17 cellular contexts compared by ENCODE assay signal in the genomic region with DNA sequence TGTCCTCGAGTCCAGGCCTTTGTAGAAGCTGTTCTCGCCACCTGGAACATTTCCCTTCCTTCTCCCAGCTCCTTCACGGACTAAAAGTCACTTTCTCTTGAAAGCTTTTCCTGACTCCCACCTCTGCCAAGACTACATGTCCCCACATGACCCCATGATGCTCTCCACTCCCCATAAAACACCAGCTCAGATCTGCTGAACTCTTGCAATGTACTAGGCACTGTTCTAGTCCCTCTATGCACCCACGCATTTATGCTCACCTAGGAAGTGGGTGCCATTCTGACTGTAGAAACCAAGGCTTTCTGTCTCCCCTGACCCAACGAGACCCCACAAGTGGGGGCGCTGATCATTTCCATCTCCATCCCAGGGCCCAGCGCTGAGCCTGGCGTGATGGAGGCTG. TPM values are rescaled to one million over a fixed set of nuclear protein-coding genes. Genes with fewer than 3 reads are reported as not detected.
DNase-seq lines count a peak whose midpoint lies in the region; TF ChIP-seq lines count a peak whose summit lies in the region.
"Had no signal": no experiment of that assay in that cellular context is flagged by ENCODE, and none has a peak within 500 bp of the region (broad histone marks: within the 10 kb centered on the region; RNA-seq: fewer than 3 reads in every experiment).

No MANE protein-coding gene starts in this region.

- peak overlapping the region; percentile 90 for H2BK15ac ChIP-seq in neuronal stem cell (ENCODE audit: low read length)

- H4K8ac ChIP-seq in neuronal stem cell (ENCODE audit: low read depth, low read length): no peak overlapping the region

- H3K4me1 ChIP-seq in neuronal stem cell (ENCODE audit: control insufficient read depth in 2 of 2, insufficient read depth in 1 of 2, low read depth in 1 of 2, low read length in 2 of 2): peaks cover 0 to 7% of the 10 kb centered on the region in 2 donors

- no peak overlapping the region for H3K4me2 ChIP-seq in neuronal stem cell (ENCODE audit: insufficient read depth, low read length, poor library complexity, severe bottlenecking)

- peak overlapping the region; percentile 29 for H3K4ac ChIP-seq in neuronal stem cell (ENCODE audit: low read length)

- H3K23ac ChIP-seq in neuronal stem cell (ENCODE audit: low read depth, low read length, poor library complexity): no peak overlapping the region

- H3K27me3 ChIP-seq in neuronal stem cell (ENCODE audit: control insufficient read depth in 3 of 3, insufficient read depth in 3 of 3, low read depth in 1 of 3, low read length in 3 of 3): no peaks in the 10 kb centered on the region

- H3K18ac ChIP-seq in neuronal stem cell (ENCODE audit: low read length): peak overlapping the region; percentile 61

- peaks cover 4% of the 10 kb centered on the region for H3K79me1 ChIP-seq in neuronal stem cell (ENCODE audit: low read depth, low read length)

- H2AK5ac ChIP-seq in neuronal stem cell (ENCODE audit: low read depth, low read length): peak overlapping the region; percentile 85

- DNase-seq in SK-N-MC (ENCODE audit: low read depth, low spot score) (no peak), caudate nucleus (lab: John Stamatoyannopoulos, UW) (peak in 4 of 61 donors; percentile 18 to 49 (median 35)), neuronal stem cell (ENCODE audit: low spot score) (no peak), type B pancreatic cell (ENCODE audit: extremely low spot score, unreplicated experiment) (no peak), foreskin fibroblast (no peak), posterior vena cava (ENCODE audit: low spot score) (no peak), HT-29 (ENCODE audit: low spot score) (no peak), osteocyte (ENCODE audit: extremely low spot score, unreplicated experiment) (no peak)
- DNase-seq: C1 segment of cervical spinal cord; Calu3; CD4-positive, alpha-beta memory T cell; COR-L47; DMS53; DMS79 treated with DMSO at 0.1 percent for 48 hours; GF-D8; H9; HFFc6 had no signal

- H3K36me3 Mint-ChIP-seq in type B pancreatic cell (no peaks in the 10 kb centered on the region), osteocyte (ENCODE audit: unreplicated experiment) (no peaks in the 10 kb centered on the region)
- H3K36me3 Mint-ChIP-seq: CD4-positive, alpha-beta memory T cell had no signal

- H3K14ac ChIP-seq in neuronal stem cell (ENCODE audit: low read length): no peak overlapping the region

- H3K4me3 ChIP-seq in SK-N-MC (no peak overlapping the region), neuronal stem cell (ENCODE audit: low read length in 2 of 2) (no peak overlapping the region), foreskin fibroblast (ENCODE audit: low read depth in 1 of 2, low read length in 2 of 2) (no peak overlapping the region)

- H3K9ac ChIP-seq in SK-N-MC (ENCODE audit: insufficient read length): no peak overlapping the region
- no peak overlapping the region for H3K9ac ChIP-seq in neuronal stem cell (ENCODE audit: low read depth, low read length, poor library complexity)

- H2BK120ac ChIP-seq in neuronal stem cell (ENCODE audit: low read depth, low read length): no peak overlapping the region

- no peak overlapping the region for H2AFZ ChIP-seq in neuronal stem cell (ENCODE audit: low read length)

- H3K36me3 ChIP-seq in SK-N-MC (ENCODE audit: insufficient read depth, low read length) (no peaks in the 10 kb centered on the region; the same call in 1 of the 2 replicates), neuronal stem cell (replicated peaks in 1 of 2; ENCODE audit: control insufficient read depth in 2 of 2, insufficient read depth in 2 of 2, low read length in 2 of 2) (no peaks in the 10 kb centered on the region)

- peak overlapping the region; percentile 60; the same call in 1 of the 2 replicates for H3K27ac ChIP-seq in SK-N-MC
- peak overlapping the region; percentile 30 for H3K27ac ChIP-seq in caudate nucleus (ENCODE audit: low read depth, low read length)
- no peak overlapping the region for H3K27ac ChIP-seq in neuronal stem cell (replicated peaks; ENCODE audit: low read length)

- WGBS in neuronal stem cell (ENCODE audit: extremely low coverage in 2 of 2, insufficient read length in 2 of 2, insufficient replicate concordance in 1 of 2), 2 donors: no CpG with 5 or more reads among the region's 8 CpGs

- H4K91ac ChIP-seq in neuronal stem cell (ENCODE audit: low read depth, low read length, poor library complexity): no peak overlapping the region

- intact Hi-C loops in posterior vena cava (cut with DNase I): no loop called here

- no peak overlapping the region for H2BK12ac ChIP-seq in neuronal stem cell (ENCODE audit: low read length)

- H3K9me3 Mint-ChIP-seq in type B pancreatic cell (no peaks in the 10 kb centered on the region), osteocyte (ENCODE audit: unreplicated experiment) (no peaks in the 10 kb centered on the region)
- H3K9me3 Mint-ChIP-seq: CD4-positive, alpha-beta memory T cell; H9; HFFc6 had no signal

- H3K9me3 ChIP-seq in SK-N-MC (ENCODE audit: low read depth, low read length) (no peaks in the 10 kb centered on the region), neuronal stem cell (replicated peaks in 1 of 2; ENCODE audit: control insufficient read depth in 2 of 2, insufficient read depth in 1 of 2, low read depth in 1 of 2, low read length in 2 of 2) (no peaks in the 10 kb centered on the region)

- peak overlapping the region; percentile 30 for H2BK5ac ChIP-seq in neuronal stem cell (ENCODE audit: low read length)

- H3K27me3 Mint-ChIP-seq in type B pancreatic cell (no peaks in the 10 kb centered on the region), osteocyte (ENCODE audit: unreplicated experiment) (peaks cover 6% of the 10 kb centered on the region)

- H3K4me3 Mint-ChIP-seq in type B pancreatic cell: no peak overlapping the region
- H3K4me3 Mint-ChIP-seq in osteocyte (ENCODE audit: unreplicated experiment): no peak overlapping the region
- H3K4me3 Mint-ChIP-seq: CD4-positive, alpha-beta memory T cell; H9; HFFc6 had no signal

- H3K27ac Mint-ChIP-seq in type B pancreatic cell: peak overlapping the region; percentile 5
- H3K27ac Mint-ChIP-seq in osteocyte (ENCODE audit: unreplicated experiment): no peak overlapping the region
- H3K27ac Mint-ChIP-seq: CD4-positive, alpha-beta memory T cell; HFFc6 had no signal

- H3K4me1 Mint-ChIP-seq in type B pancreatic cell (ENCODE audit: unreplicated experiment): peaks cover 15% of the 10 kb centered on the region
- peaks cover 8% of the 10 kb centered on the region for H3K4me1 Mint-ChIP-seq in osteocyte (ENCODE audit: unreplicated experiment)

- TF ChIP-seq CTCF in type B pancreatic cell (conservative IDR thresholded peaks at IDR 0.05): no peak
- no peak for TF ChIP-seq CTCF in foreskin fibroblast (IDR thresholded peaks at IDR 0.05; ENCODE audit: low read depth, low read length)
- no peak for TF ChIP-seq CTCF in osteocyte (IDR thresholded peaks at IDR 0.05)

RNA-seq across cellular contexts. Expression of gene RAP1GAP, which starts 58.2 kb away (rescaled TPM):
- polyA plus RNA-seq in neuronal stem cell (2013, experiment 1 of 2): 3.2 TPM
- polyA plus RNA-seq in neuronal stem cell (2013, experiment 2 of 2): 3.1 TPM
- total RNA-seq in type B pancreatic cell (ENCODE audit: low replicate concordance) (18.5 and 20.3 TPM in 2 replicates), posterior vena cava (1 to 10 TPM in 1 of 2 donors, under 1 TPM in 1; 0.38 to 1.2 TPM), osteocyte (3.5 and 3.8 TPM in 2 replicates)
- 56.9 and 69.0 TPM in 2 replicates for total RNA-seq in HT-29 (2014; rRNA removed; shearing (Covaris generic))
- polyA plus RNA-seq: CD4-positive, alpha-beta memory T cell had no signal
